In genomic region chr5:122183795-122184185, GRCh38 we compare ENCODE assay signal across 19 cellular contexts. TPM values are rescaled to one million over a fixed set of nuclear protein-coding genes. Genes with fewer than 3 reads are reported as not detected.
DNase-seq lines count a peak whose midpoint lies in the region; ATAC-seq and TF ChIP-seq lines count a peak whose summit lies in the region.
"Had no signal": no experiment of that assay in that cellular context is flagged by ENCODE, and none has a peak within 500 bp of the region (broad histone marks: within the 10 kb centered on the region; RNA-seq: fewer than 3 reads in every experiment).

No MANE protein-coding gene starts in this region.

- H3K4me3 Mint-ChIP-seq in naive thymus-derived CD8-positive, alpha-beta T cell: no peak overlapping the region
- H3K4me3 Mint-ChIP-seq: B cell; central memory CD8-positive, alpha-beta T cell; H9; stimulated activated naive CD8-positive, alpha-beta T cell treated with anti-CD3 and anti-CD28 coated beads, Interleukin-15, Interleukin-2, amounts not matched to agents 100 ng/mL and 50 ng/mL, for 24 hours had no signal

- H2BK15ac ChIP-seq in IMR-90 (ENCODE audit: low read depth, low read length) (peak overlapping the region; percentile 70; the same call in 1 of the 3 replicates), mesenchymal stem cell (ENCODE audit: low read depth, poor library complexity, severe bottlenecking) (no peak overlapping the region)

- H3K23ac ChIP-seq in IMR-90 (ENCODE audit: low read depth, low read length) (no peak overlapping the region), mesenchymal stem cell (ENCODE audit: low read length in 2 of 2) (no peak overlapping the region)

- no TSS peak for BruUV-seq in IMR-90 (replicated peaks; lab: Mats Ljungman, UMichigan)
- BruUV-seq in mammary epithelial cell (replicated peaks; lab: Mats Ljungman, UMichigan): no TSS peak

- H3K4me1 ChIP-seq in IMR-90 (ENCODE audit: control insufficient read depth, insufficient read depth, low read length) (peaks cover 11% of the 10 kb centered on the region), mammary epithelial cell (ENCODE audit: insufficient read depth, low read length) (peaks cover 42% of the 10 kb centered on the region), mesenchymal stem cell (ENCODE audit: control insufficient read depth, insufficient read depth, low read depth, low read length) (peaks cover 4% of the 10 kb centered on the region), tibial artery (peaks cover 0 to 35% (median 26%) of the 10 kb centered on the region in 4 donors)
- H3K4me1 ChIP-seq: Caco-2 had no signal

- TF ChIP-seq POLR2A in IMR-90 (IDR thresholded peaks at IDR 0.05; ENCODE audit: low read depth, low read length): no peak

- H3K4me3 ChIP-seq in IMR-90 (ENCODE audit: insufficient read depth, low read depth, low read length) (no peak overlapping the region), mammary epithelial cell (replicated peaks in 1 of 3; ENCODE audit: insufficient read depth in 1 of 3, low read depth in 2 of 3, low read length in 3 of 3) (no peak overlapping the region), mesenchymal stem cell (ENCODE audit: insufficient read depth in 1 of 2, low read depth in 1 of 2, low read length in 2 of 2) (peak overlapping the region in 1 of 2 experiments; percentile 9), tibial artery (no peak overlapping the region)

- H4K5ac ChIP-seq in IMR-90 (ENCODE audit: low read depth, low read length): peak overlapping the region; percentile 4; the same call in 1 of the 2 replicates

- no peak for TF ChIP-seq RAD21 in IMR-90 (IDR thresholded peaks at IDR 0.05; ENCODE audit: low read length)

- H3K4me1 Mint-ChIP-seq in naive thymus-derived CD8-positive, alpha-beta T cell: no peaks in the 10 kb centered on the region
- H3K4me1 Mint-ChIP-seq: B cell; central memory CD8-positive, alpha-beta T cell had no signal

- peak; percentile 4; the same call in 1 of the 2 replicates for ATAC-seq in IMR-90 (ENCODE audit: low read depth)
- no peak for ATAC-seq in HG02852 (IDR thresholded peaks at IDR 0.05; ENCODE audit: unreplicated experiment)
- ATAC-seq in naive thymus-derived CD8-positive, alpha-beta T cell: no peak

- peak overlapping the region; percentile 43; the same call in 1 of the 2 replicates for H2BK20ac ChIP-seq in IMR-90 (ENCODE audit: low read depth, low read length)

- H3K27ac ChIP-seq in IMR-90 (ENCODE audit: insufficient read depth, low read length) (peak overlapping the region; percentile 56; the same call in 1 of the 2 replicates), mammary epithelial cell (ENCODE audit: insufficient read depth, low read depth, low read length) (peak overlapping the region; percentile 99), mesenchymal stem cell (ENCODE audit: low read length, poor library complexity, severe bottlenecking) (no peak overlapping the region), tibial artery (peak overlapping the region; percentile 57 to 69)
- H3K27ac ChIP-seq: KMS-11, neutrophil had no signal

- dilution Hi-C loops in IMR-90 (cut with HindIII; ENCODE audit: low sequenced_read_pairs, unreplicated experiment) (loop anchor here (25.0 kb wide), 1 partner anchor 229 kb away; no protein-coding TSS in a partner anchor), mammary epithelial cell (cut with HindIII; ENCODE audit: low sequenced_read_pairs) (no loop called here)

- intact Hi-C loops in IMR-90 (cut with micrococcal nuclease): loop anchor here (2.0 kb wide), 1 partner anchor 215 kb away; no protein-coding TSS in a partner anchor
- intact Hi-C loops in mammary epithelial cell (cut with micrococcal nuclease): loop anchor here (2.0 to 5.0 kb wide), 4 partner anchors 21 to 569 kb away; partner anchors contain the start of gene ZNF474
- intact Hi-C loops in tibial artery (cut with DNase I; ENCODE audit: low total_unique reads): no loop called here

- H3K27me3 ChIP-seq in IMR-90 (ENCODE audit: control insufficient read depth, insufficient read depth, low read length): no peaks in the 10 kb centered on the region
- no peaks in the 10 kb centered on the region for H3K27me3 ChIP-seq in mammary epithelial cell (ENCODE audit: insufficient read depth, low read length)
- H3K27me3 ChIP-seq in mesenchymal stem cell (ENCODE audit: control insufficient read depth in 1 of 2, insufficient read depth in 1 of 2, low read length in 2 of 2): no peaks in the 10 kb centered on the region
- no peaks in the 10 kb centered on the region for H3K27me3 ChIP-seq in tibial artery
- H3K27me3 ChIP-seq: neutrophil had no signal

- H3K4me2 ChIP-seq in IMR-90 (ENCODE audit: low read depth, low read length) (peak overlapping the region; percentile 23; the same call in 1 of the 2 replicates), mammary epithelial cell (ENCODE audit: insufficient read depth, low read depth, low read length) (peak overlapping the region; percentile 71), mesenchymal stem cell (ENCODE audit: low read length, poor library complexity, severe bottlenecking) (no peak overlapping the region)
- H3K4me2 ChIP-seq: KMS-11 had no signal

- no peaks in the 10 kb centered on the region for H3K36me3 Mint-ChIP-seq in naive thymus-derived CD8-positive, alpha-beta T cell

- H3K56ac ChIP-seq in IMR-90 (ENCODE audit: extremely low read depth, insufficient read depth, low read length): peak overlapping the region; percentile 88; the same call in 1 of the 2 replicates

- POLR2A ChIA-PET in IMR-90 (lab: Charles Lee; ENCODE audit: unreplicated experiment): no interaction called here
- POLR2A ChIA-PET in naive thymus-derived CD8-positive, alpha-beta T cell (lab: Charles Lee): no interaction called here
- POLR2A ChIA-PET in HEK293T (lab: Yijun Ruan, JAX): no interaction called here

- peak overlapping the region; percentile 80 for H3K4ac ChIP-seq in IMR-90 (ENCODE audit: low read depth, low read length)
- no peak overlapping the region for H3K4ac ChIP-seq in mesenchymal stem cell (ENCODE audit: low read depth in 1 of 2, low read length in 2 of 2)

- H2BK5ac ChIP-seq in IMR-90 (ENCODE audit: low read depth, low read length, poor library complexity, severe bottlenecking) (peak overlapping the region; percentile 88), mesenchymal stem cell (ENCODE audit: low read depth, low read length, poor library complexity, severe bottlenecking) (no peak overlapping the region)

- H3K14ac ChIP-seq in IMR-90 (replicated peaks; ENCODE audit: low read depth, low read length): 0 out of 2 replicates have a peak overlapping the region, but pooled peaks have one; percentile 18
- no peak overlapping the region for H3K14ac ChIP-seq in mesenchymal stem cell (ENCODE audit: low read length in 2 of 2)

- H3K9me3 Mint-ChIP-seq in naive thymus-derived CD8-positive, alpha-beta T cell: peaks cover 0 to 2% (median 0%) of the 10 kb centered on the region in 9 donors
- H3K9me3 Mint-ChIP-seq: central memory CD8-positive, alpha-beta T cell; H9; stimulated activated naive CD8-positive, alpha-beta T cell treated with anti-CD3 and anti-CD28 coated beads, Interleukin-15, Interleukin-2, amounts not matched to agents 100 ng/mL and 50 ng/mL, for 24 hours had no signal

- peak overlapping the region; percentile 89 for H2BK120ac ChIP-seq in IMR-90 (ENCODE audit: low read depth, low read length)
- H2BK120ac ChIP-seq in mesenchymal stem cell (ENCODE audit: low read depth, low read length): no peak overlapping the region

- H3K79me2 ChIP-seq in mammary epithelial cell (ENCODE audit: insufficient read depth, low read length): no peaks in the 10 kb centered on the region

- in situ Hi-C loops in IMR-90 (cut with MboI; ENCODE audit: low sequenced_read_pairs) (no loop called here), mammary epithelial cell (cut with MboI; ENCODE audit: low sequenced_read_pairs in 2 of 2) (no loop called here)

- H2AFZ ChIP-seq in IMR-90 (replicated peaks; ENCODE audit: low read length, poor library complexity): no peak overlapping the region
- H2AFZ ChIP-seq in mammary epithelial cell (ENCODE audit: low read depth, low read length): no peak overlapping the region
- no peak overlapping the region for H2AFZ ChIP-seq in mesenchymal stem cell (ENCODE audit: low read depth, low read length)

- H3K18ac ChIP-seq in IMR-90 (ENCODE audit: low read depth, low read length) (peak overlapping the region; percentile 73; the same call in 1 of the 2 replicates), mesenchymal stem cell (ENCODE audit: low read depth in 1 of 2, low read length in 2 of 2) (no peak overlapping the region)

- H2BK12ac ChIP-seq in mesenchymal stem cell (ENCODE audit: low read length in 2 of 2): no peak overlapping the region

- H3K79me1 ChIP-seq in IMR-90 (ENCODE audit: low read depth in 1 of 2, low read length in 2 of 2): peaks cover 0 to 3% of the 10 kb centered on the region in 2 experiments; a peak in 1 of 4 replicates
- no peaks in the 10 kb centered on the region for H3K79me1 ChIP-seq in mesenchymal stem cell (replicated peaks; ENCODE audit: low read length, poor library complexity, severe bottlenecking)

- H2AK5ac ChIP-seq in IMR-90 (ENCODE audit: low read depth, low read length) (peak overlapping the region; percentile 29; the same call in 1 of the 2 replicates), mesenchymal stem cell (ENCODE audit: low read length, severe bottlenecking) (no peak overlapping the region)

- H3K9me3 ChIP-seq in IMR-90 (ENCODE audit: control insufficient read depth, insufficient read depth, low read length): no peaks in the 10 kb centered on the region
- no peaks in the 10 kb centered on the region for H3K9me3 ChIP-seq in mammary epithelial cell (replicated peaks; ENCODE audit: insufficient read depth, low read length)
- H3K9me3 ChIP-seq in mesenchymal stem cell (ENCODE audit: control insufficient read depth, low read length): no peaks in the 10 kb centered on the region
- no peaks in the 10 kb centered on the region for H3K9me3 ChIP-seq in tibial artery
- H3K9me3 ChIP-seq: Caco-2, neutrophil had no signal

- H4K20me1 ChIP-seq in IMR-90 (ENCODE audit: insufficient read depth, low read length) (no peaks in the 10 kb centered on the region), mammary epithelial cell (ENCODE audit: insufficient read depth, low read length) (no peaks in the 10 kb centered on the region)

- DNase-seq in IMR-90 (no peak), mammary epithelial cell (no peak), mesenchymal stem cell (no peak), tibial artery (no peak), HEK293T (ENCODE audit: extremely low spot score) (no peak)
- DNase-seq in naive thymus-derived CD8-positive, alpha-beta T cell: no peak
- DNase-seq: activated CD4-positive, alpha-beta T cell treated with anti-CD3 and anti-CD28 coated beads for 1 hour; Caco-2; GDM1; H9; NCI-H2107; stimulated activated CD4-positive, alpha-beta T cell treated with anti-CD3 and anti-CD28 coated beads, Interleukin-1b, Interleukin-23, amount 100 ng/mL, for 48 hours had no signal

- H3K36me3 ChIP-seq in IMR-90 (ENCODE audit: control insufficient read depth, insufficient read depth, low read length): no peaks in the 10 kb centered on the region
- H3K36me3 ChIP-seq in mammary epithelial cell (ENCODE audit: insufficient read depth, low read length): no peaks in the 10 kb centered on the region
- H3K36me3 ChIP-seq in mesenchymal stem cell (ENCODE audit: control insufficient read depth in 1 of 2, insufficient read depth in 2 of 2, low read depth in 1 of 2, low read length in 2 of 2): no peaks in the 10 kb centered on the region
- H3K36me3 ChIP-seq in tibial artery: no peaks in the 10 kb centered on the region
- H3K36me3 ChIP-seq: neutrophil had no signal

- TF ChIP-seq CTCF in IMR-90 (conservative IDR thresholded peaks at IDR 0.05; ENCODE audit: low read depth, low read length) (no peak), mammary epithelial cell (conservative IDR thresholded peaks at IDR 0.05 in 1 of 2, IDR thresholded peaks at IDR 0.05 in 1 of 2; ENCODE audit: extremely low read depth in 1 of 2, insufficient read depth in 1 of 2, low read depth in 1 of 2, low read length in 2 of 2) (no peak), tibial artery (IDR thresholded peaks at IDR 0.05) (no peak)

- peak overlapping the region; percentile 71 to 84; a peak in 3 of 4 replicates for H4K8ac ChIP-seq in IMR-90 (ENCODE audit: low read depth in 2 of 2, low read length in 2 of 2)
- no peak overlapping the region for H4K8ac ChIP-seq in mesenchymal stem cell (ENCODE audit: low read length)

- H3K27ac Mint-ChIP-seq in naive thymus-derived CD8-positive, alpha-beta T cell: no peak overlapping the region
- H3K27ac Mint-ChIP-seq: B cell; stimulated activated naive CD8-positive, alpha-beta T cell treated with anti-CD3 and anti-CD28 coated beads, Interleukin-15, Interleukin-2, amounts not matched to agents 100 ng/mL and 50 ng/mL, for 24 hours had no signal

- H3K9me1 ChIP-seq in IMR-90 (ENCODE audit: insufficient read depth, low read length): no peaks in the 10 kb centered on the region

- H4K91ac ChIP-seq in IMR-90 (ENCODE audit: insufficient read depth, low read depth, low read length): peak overlapping the region; percentile 86
- H4K91ac ChIP-seq in mesenchymal stem cell (ENCODE audit: low read length): no peak overlapping the region

- H3K9ac ChIP-seq in IMR-90 (ENCODE audit: low read depth, low read length) (peak overlapping the region; percentile 32; the same call in 1 of the 2 replicates), mammary epithelial cell (ENCODE audit: insufficient read depth, low read length) (peak overlapping the region; percentile 4), mesenchymal stem cell (ENCODE audit: low read length) (peak overlapping the region; percentile 87)
- H3K9ac ChIP-seq: KMS-11 had no signal

- CTCF ChIA-PET in IMR-90 (lab: Yijun Ruan, JAX): no interaction called here
- CTCF ChIA-PET in mammary epithelial cell (lab: Charles Lee; ENCODE audit: low non-redundant PET): no interaction called here
- CTCF ChIA-PET in HEK293T (lab: Yijun Ruan, JAX): no interaction called here

- no peak overlapping the region for H2AK9ac ChIP-seq in IMR-90 (replicated peaks; ENCODE audit: low read depth, low read length, poor library complexity)

- peaks cover 0 to 23% (median 2%) of the 10 kb centered on the region in 5 donors for H3K27me3 Mint-ChIP-seq in naive thymus-derived CD8-positive, alpha-beta T cell

RNA-seq across cellular contexts. Expression of gene ZNF474, which starts 54.4 kb away (rescaled TPM):
- total RNA-seq in IMR-90 (2012; rRNA removed) (0.54 and 0.56 TPM in 2 replicates), mammary epithelial cell (under 1 TPM; 0.19 to 0.33 TPM)
- polyA plus RNA-seq in IMR-90 (2012; rRNA removed) (0.19 and 0.24 TPM in 2 replicates), mammary epithelial cell (0.10 TPM)
- polyA plus RNA-seq in IMR-90 (2012; cell fraction: cytosol; rRNA removed): 0.02 and 0.13 TPM in 2 replicates
- 0.15 and 0.34 TPM in 2 replicates for polyA plus RNA-seq in IMR-90 (2012; cell fraction: nucleus; rRNA removed; ENCODE audit: low replicate concordance)
- polyA minus RNA-seq in mammary epithelial cell: not detected
- polyA plus RNA-seq in mesenchymal stem cell (2013, experiment 1 of 2): 0.93 TPM
- 0.85 TPM for polyA plus RNA-seq in mesenchymal stem cell (2013, experiment 2 of 2)
- total RNA-seq in naive thymus-derived CD8-positive, alpha-beta T cell: under 1 TPM; 0.42 to 0.47 TPM
- not detected for polyA plus RNA-seq in naive thymus-derived CD8-positive, alpha-beta T cell
- total RNA-seq: B cell, Caco-2, H9, SK-MEL-5 had no signal

Comparison
In these comparisons a context has a peak if more than half of its experiments do, and no peak if none do; other contexts are left out.
1. H3K9ac ChIP-seq: peak in every context shown above with its lines; median percentile 87 in mesenchymal stem cell; 32 in IMR-90; 4 in mammary epithelial cell.